ENCODE assay signal across 1 cellular context in genomic region chr5:10760033-10760975, GRCh38.
A peak's percentile ranks its signal among the peaks of the same experiment; 100 is the strongest.
TF ChIP-seq lines count a peak whose summit lies in the region.

No MANE protein-coding gene starts in this region.

TF ChIP-seq in HepG2, 621 proteins besides CTCF, POLR2A, EP300 and RAD21 (continued from another document and continues in another):
- TF ChIP-seq, protein P1, sequence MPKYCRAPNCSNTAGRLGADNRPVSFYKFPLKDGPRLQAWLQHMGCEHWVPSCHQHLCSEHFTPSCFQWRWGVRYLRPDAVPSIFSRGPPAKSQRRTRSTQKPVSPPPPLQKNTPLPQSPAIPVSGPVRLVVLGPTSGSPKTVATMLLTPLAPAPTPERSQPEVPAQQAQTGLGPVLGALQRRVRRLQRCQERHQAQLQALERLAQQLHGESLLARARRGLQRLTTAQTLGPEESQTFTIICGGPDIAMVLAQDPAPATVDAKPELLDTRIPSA (CRISPR knock-in tag; IDR thresholded peaks at IDR 0.05; ENCODE audit: borderline replicate concordance), result no peak
- TF ChIP-seq SKI (IDR thresholded peaks at IDR 0.05; ENCODE audit: partially characterized antibody) (peak; percentile 11), ZNF432 (CRISPR knock-in tag; IDR thresholded peaks at IDR 0.05; ENCODE audit: borderline replicate concordance) (no peak), WIZ (CRISPR knock-in tag; IDR thresholded peaks at IDR 0.05) (no peak), BCL6 (CRISPR knock-in tag; IDR thresholded peaks at IDR 0.05) (0 out of 2 replicates have a peak, but pooled peaks have one; percentile 28), PAWR (CRISPR knock-in tag; IDR thresholded peaks at IDR 0.05; ENCODE audit: borderline replicate concordance) (no peak), NFRKB (IDR thresholded peaks at IDR 0.05) (no peak), CEBPG (CRISPR knock-in tag; IDR thresholded peaks at IDR 0.05) (no peak), ZNF207 (IDR thresholded peaks at IDR 0.05; ENCODE audit: borderline replicate concordance) (no peak), ZSCAN21 (CRISPR knock-in tag; IDR thresholded peaks at IDR 0.05; ENCODE audit: borderline replicate concordance) (0 out of 2 replicates have a peak, but pooled peaks have one; percentile 9), LCORL (IDR thresholded peaks at IDR 0.05) (no peak), LCORL (CRISPR knock-in tag; IDR thresholded peaks at IDR 0.05) (no peak), PAXIP1 (CRISPR knock-in tag; conservative IDR thresholded peaks at IDR 0.05) (peak; percentile 59), EHMT2 (IDR thresholded peaks at IDR 0.05; ENCODE audit: borderline replicate concordance, low read depth, low read length) (no peak), ZBTB46 (CRISPR knock-in tag; IDR thresholded peaks at IDR 0.05; ENCODE audit: borderline replicate concordance) (no peak), USF2 (IDR thresholded peaks at IDR 0.05; ENCODE audit: low read depth, low read length) (no peak), USF2 (CRISPR knock-in tag; IDR thresholded peaks at IDR 0.05; ENCODE audit: borderline replicate concordance) (no peak), ZNF430 (CRISPR knock-in tag; IDR thresholded peaks at IDR 0.05) (no peak), U2AF1 (optimal IDR thresholded peaks at IDR 0.05; ENCODE audit: low read depth, low read length) (no peak), FOSL1 (CRISPR knock-in tag; IDR thresholded peaks at IDR 0.05; ENCODE audit: borderline replicate concordance) (no peak), RFXANK (CRISPR knock-in tag; IDR thresholded peaks at IDR 0.05) (no peak), KDM6A (CRISPR knock-in tag; IDR thresholded peaks at IDR 0.05; ENCODE audit: low read depth) (0 out of 2 replicates have a peak, but pooled peaks have one; percentile 16), ZNF724P (CRISPR knock-in tag; IDR thresholded peaks at IDR 0.05; ENCODE audit: borderline replicate concordance) (no peak), ZNF124 (CRISPR knock-in tag; IDR thresholded peaks at IDR 0.05) (no peak), ZBTB20 (CRISPR knock-in tag; IDR thresholded peaks at IDR 0.05; ENCODE audit: borderline replicate concordance, low read depth) (peak; percentile 71; the same call in 1 of the 2 replicates), ZNF781 (CRISPR knock-in tag; IDR thresholded peaks at IDR 0.05; ENCODE audit: borderline replicate concordance, not compliant biosample characterization) (peak; percentile 18), YEATS4 (CRISPR knock-in tag; IDR thresholded peaks at IDR 0.05; ENCODE audit: borderline replicate concordance) (peak; percentile 33), ZNF331 (CRISPR knock-in tag; IDR thresholded peaks at IDR 0.05) (0 out of 2 replicates have a peak, but pooled peaks have one; percentile 30), ZNF652 (CRISPR knock-in tag; IDR thresholded peaks at IDR 0.05; ENCODE audit: borderline replicate concordance, low read depth) (no peak), ZMYM4 (CRISPR knock-in tag; IDR thresholded peaks at IDR 0.05) (no peak), HMG20A (CRISPR knock-in tag; IDR thresholded peaks at IDR 0.05; ENCODE audit: borderline replicate concordance) (peak; percentile 47; the same call in 1 of the 2 replicates), FOXJ3 (CRISPR knock-in tag; IDR thresholded peaks at IDR 0.05; ENCODE audit: borderline replicate concordance) (peak; percentile 25; the same call in 1 of the 2 replicates), ZBTB8A (CRISPR knock-in tag; IDR thresholded peaks at IDR 0.05; ENCODE audit: borderline replicate concordance, low read depth) (no peak), ELF4 (CRISPR knock-in tag; IDR thresholded peaks at IDR 0.05; ENCODE audit: borderline replicate concordance) (0 out of 2 replicates have a peak, but pooled peaks have one; percentile 48), SP140L (CRISPR knock-in tag; IDR thresholded peaks at IDR 0.05; ENCODE audit: borderline replicate concordance) (no peak), ELF3 (CRISPR knock-in tag; IDR thresholded peaks at IDR 0.05) (peak; percentile 61; the same call in 1 of the 2 replicates)
- TF ChIP-seq, protein P2, sequence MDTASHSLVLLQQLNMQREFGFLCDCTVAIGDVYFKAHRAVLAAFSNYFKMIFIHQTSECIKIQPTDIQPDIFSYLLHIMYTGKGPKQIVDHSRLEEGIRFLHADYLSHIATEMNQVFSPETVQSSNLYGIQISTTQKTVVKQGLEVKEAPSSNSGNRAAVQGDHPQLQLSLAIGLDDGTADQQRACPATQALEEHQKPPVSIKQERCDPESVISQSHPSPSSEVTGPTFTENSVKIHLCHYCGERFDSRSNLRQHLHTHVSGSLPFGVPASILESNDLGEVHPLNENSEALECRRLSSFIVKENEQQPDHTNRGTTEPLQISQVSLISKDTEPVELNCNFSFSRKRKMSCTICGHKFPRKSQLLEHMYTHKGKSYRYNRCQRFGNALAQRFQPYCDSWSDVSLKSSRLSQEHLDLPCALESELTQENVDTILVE (CRISPR knock-in tag; IDR thresholded peaks at IDR 0.05), result peak; percentile 29; the same call in 1 of the 2 replicates
- TF ChIP-seq, protein P3, sequence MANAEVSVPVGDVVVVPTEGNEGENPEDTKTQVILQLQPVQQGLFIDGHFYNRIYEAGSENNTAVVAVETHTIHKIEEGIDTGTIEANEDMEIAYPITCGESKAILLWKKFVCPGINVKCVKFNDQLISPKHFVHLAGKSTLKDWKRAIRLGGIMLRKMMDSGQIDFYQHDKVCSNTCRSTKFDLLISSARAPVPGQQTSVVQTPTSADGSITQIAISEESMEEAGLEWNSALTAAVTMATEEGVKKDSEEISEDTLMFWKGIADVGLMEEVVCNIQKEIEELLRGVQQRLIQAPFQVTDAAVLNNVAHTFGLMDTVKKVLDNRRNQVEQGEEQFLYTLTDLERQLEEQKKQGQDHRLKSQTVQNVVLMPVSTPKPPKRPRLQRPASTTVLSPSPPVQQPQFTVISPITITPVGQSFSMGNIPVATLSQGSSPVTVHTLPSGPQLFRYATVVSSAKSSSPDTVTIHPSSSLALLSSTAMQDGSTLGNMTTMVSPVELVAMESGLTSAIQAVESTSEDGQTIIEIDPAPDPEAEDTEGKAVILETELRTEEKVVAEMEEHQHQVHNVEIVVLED (CRISPR knock-in tag; IDR thresholded peaks at IDR 0.05; ENCODE audit: borderline replicate concordance), result 0 out of 2 replicates have a peak, but pooled peaks have one; percentile 54
- TF ChIP-seq, protein P4, sequence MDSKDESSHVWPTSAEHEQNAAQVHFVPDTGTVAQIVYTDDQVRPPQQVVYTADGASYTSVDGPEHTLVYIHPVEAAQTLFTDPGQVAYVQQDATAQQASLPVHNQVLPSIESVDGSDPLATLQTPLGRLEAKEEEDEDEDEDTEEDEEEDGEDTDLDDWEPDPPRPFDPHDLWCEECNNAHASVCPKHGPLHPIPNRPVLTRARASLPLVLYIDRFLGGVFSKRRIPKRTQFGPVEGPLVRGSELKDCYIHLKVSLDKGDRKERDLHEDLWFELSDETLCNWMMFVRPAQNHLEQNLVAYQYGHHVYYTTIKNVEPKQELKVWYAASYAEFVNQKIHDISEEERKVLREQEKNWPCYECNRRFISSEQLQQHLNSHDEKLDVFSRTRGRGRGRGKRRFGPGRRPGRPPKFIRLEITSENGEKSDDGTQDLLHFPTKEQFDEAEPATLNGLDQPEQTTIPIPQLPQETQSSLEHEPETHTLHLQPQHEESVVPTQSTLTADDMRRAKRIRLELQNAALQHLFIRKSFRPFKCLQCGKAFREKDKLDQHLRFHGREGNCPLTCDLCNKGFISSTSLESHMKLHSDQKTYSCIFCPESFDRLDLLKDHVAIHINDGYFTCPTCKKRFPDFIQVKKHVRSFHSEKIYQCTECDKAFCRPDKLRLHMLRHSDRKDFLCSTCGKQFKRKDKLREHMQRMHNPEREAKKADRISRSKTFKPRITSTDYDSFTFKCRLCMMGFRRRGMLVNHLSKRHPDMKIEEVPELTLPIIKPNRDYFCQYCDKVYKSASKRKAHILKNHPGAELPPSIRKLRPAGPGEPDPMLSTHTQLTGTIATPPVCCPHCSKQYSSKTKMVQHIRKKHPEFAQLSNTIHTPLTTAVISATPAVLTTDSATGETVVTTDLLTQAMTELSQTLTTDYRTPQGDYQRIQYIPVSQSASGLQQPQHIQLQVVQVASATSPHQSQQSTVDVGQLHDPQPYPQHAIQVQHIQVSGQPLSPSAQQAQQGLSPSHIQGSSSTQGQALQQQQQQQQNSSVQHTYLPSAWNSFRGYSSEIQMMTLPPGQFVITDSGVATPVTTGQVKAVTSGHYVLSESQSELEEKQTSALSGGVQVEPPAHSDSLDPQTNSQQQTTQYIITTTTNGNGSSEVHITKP (CRISPR knock-in tag; IDR thresholded peaks at IDR 0.05; ENCODE audit: low read depth), result 0 out of 2 replicates have a peak, but pooled peaks have one; percentile 35
- TF ChIP-seq, protein P5, sequence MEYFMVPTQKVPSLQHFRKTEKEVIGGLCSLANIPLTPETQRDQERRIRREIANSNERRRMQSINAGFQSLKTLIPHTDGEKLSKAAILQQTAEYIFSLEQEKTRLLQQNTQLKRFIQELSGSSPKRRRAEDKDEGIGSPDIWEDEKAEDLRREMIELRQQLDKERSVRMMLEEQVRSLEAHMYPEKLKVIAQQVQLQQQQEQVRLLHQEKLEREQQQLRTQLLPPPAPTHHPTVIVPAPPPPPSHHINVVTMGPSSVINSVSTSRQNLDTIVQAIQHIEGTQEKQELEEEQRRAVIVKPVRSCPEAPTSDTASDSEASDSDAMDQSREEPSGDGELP (IDR thresholded peaks at IDR 0.05; ENCODE audit: borderline replicate concordance, low read depth), result peak; percentile 16; the same call in 1 of the 2 replicates
- TF ChIP-seq, protein P6, sequence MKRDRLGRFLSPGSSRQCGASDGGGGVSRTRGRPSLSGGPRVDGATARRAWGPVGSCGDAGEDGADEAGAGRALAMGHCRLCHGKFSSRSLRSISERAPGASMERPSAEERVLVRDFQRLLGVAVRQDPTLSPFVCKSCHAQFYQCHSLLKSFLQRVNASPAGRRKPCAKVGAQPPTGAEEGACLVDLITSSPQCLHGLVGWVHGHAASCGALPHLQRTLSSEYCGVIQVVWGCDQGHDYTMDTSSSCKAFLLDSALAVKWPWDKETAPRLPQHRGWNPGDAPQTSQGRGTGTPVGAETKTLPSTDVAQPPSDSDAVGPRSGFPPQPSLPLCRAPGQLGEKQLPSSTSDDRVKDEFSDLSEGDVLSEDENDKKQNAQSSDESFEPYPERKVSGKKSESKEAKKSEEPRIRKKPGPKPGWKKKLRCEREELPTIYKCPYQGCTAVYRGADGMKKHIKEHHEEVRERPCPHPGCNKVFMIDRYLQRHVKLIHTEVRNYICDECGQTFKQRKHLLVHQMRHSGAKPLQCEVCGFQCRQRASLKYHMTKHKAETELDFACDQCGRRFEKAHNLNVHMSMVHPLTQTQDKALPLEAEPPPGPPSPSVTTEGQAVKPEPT (CRISPR knock-in tag; IDR thresholded peaks at IDR 0.05; ENCODE audit: low read depth), result no peak
